ENCODE assay signal across 39 cellular contexts in the genomic region with DNA sequence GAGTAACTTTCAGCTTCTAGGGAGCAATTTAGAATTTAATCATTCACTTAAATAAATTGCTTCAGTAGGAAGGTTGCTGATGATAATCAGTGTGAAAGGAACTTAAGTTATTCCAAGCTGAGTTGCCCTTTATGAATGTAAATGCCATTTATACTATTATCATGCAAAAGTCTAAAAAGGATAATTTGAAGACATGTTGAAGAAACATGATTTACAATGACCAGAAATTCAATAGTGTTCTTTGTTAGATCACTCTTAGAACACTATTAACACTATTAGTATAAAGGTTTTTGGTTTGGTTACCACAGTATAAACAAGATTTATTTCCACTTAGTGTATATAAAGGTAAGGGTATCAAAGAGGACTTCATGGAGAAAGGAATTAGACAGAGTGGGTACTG. TPM values are rescaled to one million over a fixed set of nuclear protein-coding genes. Genes with fewer than 3 reads are reported as not detected.
"Had no signal": no experiment of that assay in that cellular context is flagged by ENCODE, and none has a peak within 500 bp of the region (broad histone marks: within the 10 kb centered on the region; RNA-seq: fewer than 3 reads in every experiment).

No MANE protein-coding gene starts in this region.

- FAIRE-seq: astrocyte, bronchial epithelial cell had no signal

- H3K4me1 ChIP-seq: adrenal gland, ascending aorta, body of pancreas, breast epithelium had no signal

- H3K36me3 ChIP-seq: adrenal gland, ascending aorta, brain microvascular endothelial cell, breast epithelium, cardiac muscle cell had no signal

- H3K27me3 ChIP-seq: adrenal gland, ascending aorta, body of pancreas, brain microvascular endothelial cell, cardiac muscle cell had no signal

- DNase-seq: activated effector memory CD4-positive, alpha-beta T cell treated with anti-CD3 and anti-CD28 coated beads, Interleukin-2, amount 50 U/mL, for 16 hours; activated effector memory CD4-positive, alpha-beta T cell treated with Interleukin-2 at 50 U/mL for 16 hours; activated gamma-delta T cell; activated gamma-delta T cell treated with Interleukin-2 at 50 U/mL for 16 hours; activated naive CD4-positive, alpha-beta T cell; activated naive CD4-positive, alpha-beta T cell treated with anti-CD3 and anti-CD28 coated beads for 36 hours; activated naive CD4-positive, alpha-beta T cell treated with anti-CD3 and anti-CD28 coated beads, Interleukin-2, amount 10 ng/mL, durations not matched to agents 7 days and 5 days; activated naive CD4-positive, alpha-beta T cell treated with anti-CD3 and anti-CD28 coated beads, Interleukin-2, amount 50 U/mL, for 16 hours; activated naive CD4-positive, alpha-beta T cell treated with Interleukin-2 at 50 U/mL for 16 hours; activated naive CD8-positive, alpha-beta T cell treated with anti-CD3 and anti-CD28 coated beads for 36 hours; activated naive CD8-positive, alpha-beta T cell treated with anti-CD3 and anti-CD28 coated beads, Interleukin-2, amount 10 ng/mL, durations not matched to agents 7 days and 5 days; activated naive CD8-positive, alpha-beta T cell treated with anti-CD3 and anti-CD28 coated beads, Interleukin-2, amount 50 U/mL, for 24 hours; activated T-cell treated with anti-CD3 and anti-CD28 coated beads, Interleukin-2, amount 50 U/mL, for 1 hour; activated T-cell treated with anti-CD3 and anti-CD28 coated beads, Interleukin-2, amount 50 U/mL, for 24 hours; activated T-cell treated with anti-CD3 and anti-CD28 coated beads, Interleukin-2, amount 50 U/mL, for 4 hours; activated T-cell treated with anti-CD3 and anti-CD28 coated beads, Interleukin-2, amount 50 U/mL, for 48 hours; activated T-cell treated with anti-CD3 and anti-CD28 coated beads, Interleukin-2, amount 50 U/mL, for 72 hours; adrenal gland; amniotic stem cell; amygdala; anterior cingulate cortex; aorta; body of pancreas; brain microvascular endothelial cell; central memory CD4-positive, alpha-beta T cell; cerebellar nuclear complex had no signal

- H3K4me3 ChIP-seq: adrenal gland, ascending aorta, body of pancreas, breast epithelium, cardiac muscle cell had no signal

- H3K9me3 ChIP-seq: adrenal gland, ascending aorta, body of pancreas had no signal

- H3K27ac ChIP-seq: adrenal gland, ascending aorta, body of pancreas, brain microvascular endothelial cell, breast epithelium, cardiac muscle cell had no signal

- ATAC-seq: activated naive CD4-positive, alpha-beta T cell treated with anti-CD3 and anti-CD28 coated beads, Interleukin-2, amount 50 U/mL, for 72 hours; activated naive CD8-positive, alpha-beta T cell treated with anti-CD3 and anti-CD28 coated beads, Interleukin-2, amount 50 U/mL, for 24 hours; activated T-cell treated with anti-CD3 and anti-CD28 coated beads, Interleukin-2, amount 50 U/mL, for 4 hours; activated T-cell treated with anti-CD3 and anti-CD28 coated beads, Interleukin-2, amount 50 U/mL, for 72 hours; activated T-helper 17 cell treated with anti-CD3 and anti-CD28 coated beads, Interleukin-2, amount 50 U/mL, for 72 hours; body of pancreas had no signal

RNA-seq across cellular contexts. Expression of a gene that starts 1.6 kb away (rescaled TPM):
- total RNA-seq: activated naive CD4-positive, alpha-beta T cell treated with anti-CD3 and anti-CD28 coated beads for 36 hours; activated naive CD4-positive, alpha-beta T cell treated with anti-CD3 and anti-CD28 coated beads, Interleukin-2, amount 50 U/mL, for 72 hours; activated naive CD8-positive, alpha-beta T cell treated with anti-CD3 and anti-CD28 coated beads for 36 hours; activated naive CD8-positive, alpha-beta T cell treated with anti-CD3 and anti-CD28 coated beads, Interleukin-2, amount 10 ng/mL, durations not matched to agents 7 days and 5 days; activated T-cell treated with anti-CD3 and anti-CD28 coated beads, Interleukin-2, amount 50 U/mL, for 4 hours; activated T-cell treated with anti-CD3 and anti-CD28 coated beads, Interleukin-2, amount 50 U/mL, for 72 hours; activated T-helper 1 cell treated with anti-CD3 and anti-CD28 coated beads, Interleukin-12 subunit alpha, Interleukin-12 subunit beta, Interleukin-2, Interleukin-4 antibody, amounts not matched to agents 30 ng/mL and 10 ng/mL and 1 ng/mL, durations not matched to agents 14 hours and 24 hours and 36 hours; activated T-helper 17 cell treated with anti-CD3 and anti-CD28 coated beads, Interleukin-2, amount 50 U/mL, for 72 hours; activated T-helper 2 cell treated with anti-CD3 and anti-CD28 coated beads, Interferon-gamma antibody, Interleukin-2, Interleukin-4, amounts not matched to agents 10 μg/mL and 5 μg/mL and 100 μg/mL, durations not matched to agents 14 hours and 24 hours and 36 hours; adrenal gland; aorta; ascending aorta; astrocyte; body of pancreas; breast epithelium; bronchial epithelial cell; cardiac muscle cell; cardiac septum; cerebellum; chondrocyte had no signal
- polyA plus RNA-seq: adipose tissue, adrenal gland, aorta, cardiac muscle cell had no signal

RNA-seq across cellular contexts. Expression of a gene that starts 7.1 kb away (rescaled TPM):
- total RNA-seq: activated naive CD4-positive, alpha-beta T cell treated with anti-CD3 and anti-CD28 coated beads for 36 hours; activated naive CD4-positive, alpha-beta T cell treated with anti-CD3 and anti-CD28 coated beads, Interleukin-2, amount 50 U/mL, for 72 hours; activated naive CD8-positive, alpha-beta T cell treated with anti-CD3 and anti-CD28 coated beads for 36 hours; activated naive CD8-positive, alpha-beta T cell treated with anti-CD3 and anti-CD28 coated beads, Interleukin-2, amount 10 ng/mL, durations not matched to agents 7 days and 5 days; activated T-cell treated with anti-CD3 and anti-CD28 coated beads, Interleukin-2, amount 50 U/mL, for 4 hours; activated T-cell treated with anti-CD3 and anti-CD28 coated beads, Interleukin-2, amount 50 U/mL, for 72 hours; activated T-helper 1 cell treated with anti-CD3 and anti-CD28 coated beads, Interleukin-12 subunit alpha, Interleukin-12 subunit beta, Interleukin-2, Interleukin-4 antibody, amounts not matched to agents 30 ng/mL and 10 ng/mL and 1 ng/mL, durations not matched to agents 14 hours and 24 hours and 36 hours; activated T-helper 17 cell treated with anti-CD3 and anti-CD28 coated beads, Interleukin-2, amount 50 U/mL, for 72 hours; activated T-helper 2 cell treated with anti-CD3 and anti-CD28 coated beads, Interferon-gamma antibody, Interleukin-2, Interleukin-4, amounts not matched to agents 10 μg/mL and 5 μg/mL and 100 μg/mL, durations not matched to agents 14 hours and 24 hours and 36 hours; adrenal gland; aorta; ascending aorta; astrocyte; body of pancreas; breast epithelium; bronchial epithelial cell; cardiac muscle cell; cardiac septum; cerebellum; chondrocyte had no signal
- polyA plus RNA-seq: adipose tissue, adrenal gland, aorta, cardiac muscle cell had no signal
